In the genomic region with DNA sequence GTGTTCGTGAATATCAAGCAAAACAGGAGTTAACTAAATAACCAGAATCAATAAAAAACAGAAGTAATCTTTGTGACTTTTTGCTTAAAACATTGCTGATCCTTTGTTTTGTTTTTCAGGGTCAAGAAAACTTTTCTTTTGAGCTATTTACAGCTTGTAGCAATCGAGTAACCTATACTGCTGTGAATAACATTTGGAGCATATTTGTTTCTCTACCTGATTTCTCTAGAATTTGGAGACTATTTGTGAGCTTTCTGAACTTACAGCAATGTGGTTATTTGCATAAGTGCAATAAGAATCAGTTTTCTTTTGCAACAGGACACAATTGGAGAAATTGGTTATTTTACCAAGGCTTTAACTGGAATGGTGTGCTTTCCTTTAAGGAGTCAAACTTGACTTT, we compare ENCODE assay signal across 20 cellular contexts.
"Had no signal": no experiment of that assay in that cellular context is flagged by ENCODE, and none has a peak within 500 bp of the region (broad histone marks: within the 10 kb centered on the region; RNA-seq: fewer than 3 reads in every experiment).

No MANE protein-coding gene starts in this region.

- H3K36me3 ChIP-seq: esophagus muscularis mucosa, gastrocnemius medialis, heart right ventricle, left lung, lower lobe of right lung had no signal

- DNase-seq: dermis blood vessel endothelial cell; dorsolateral prefrontal cortex; effector CD4-positive, alpha-beta T cell; effector memory CD4-positive, alpha-beta T cell; foreskin fibroblast; foreskin melanocyte; gastrocnemius medialis; glutamatergic neuron; head of caudate nucleus; heart right ventricle; hippocampal formation; left cardiac atrium; left lung; left ventricle myocardium superior; lower lobe of right lung; mesenchymal stem cell; midbrain; naive thymus-derived CD4-positive, alpha-beta T cell had no signal

- H3K9me3 ChIP-seq: gastrocnemius medialis, lower lobe of right lung had no signal

- H3K4me3 ChIP-seq: coronary artery, dorsolateral prefrontal cortex, esophagus muscularis mucosa, gastrocnemius medialis, heart right ventricle, left lung, lower lobe of right lung had no signal

- H3K27me3 ChIP-seq: dorsolateral prefrontal cortex, esophagus muscularis mucosa, gastrocnemius medialis, heart right ventricle, left lung had no signal

- H3K27ac ChIP-seq: coronary artery, dorsolateral prefrontal cortex, esophagus muscularis mucosa, gastrocnemius medialis, heart right ventricle, left lung, lower lobe of right lung had no signal

- H3K4me1 ChIP-seq: esophagus muscularis mucosa, gastrocnemius medialis, heart right ventricle, left lung, lower lobe of right lung had no signal
